1 cellular context compared by ENCODE assay signal in the genomic region with DNA sequence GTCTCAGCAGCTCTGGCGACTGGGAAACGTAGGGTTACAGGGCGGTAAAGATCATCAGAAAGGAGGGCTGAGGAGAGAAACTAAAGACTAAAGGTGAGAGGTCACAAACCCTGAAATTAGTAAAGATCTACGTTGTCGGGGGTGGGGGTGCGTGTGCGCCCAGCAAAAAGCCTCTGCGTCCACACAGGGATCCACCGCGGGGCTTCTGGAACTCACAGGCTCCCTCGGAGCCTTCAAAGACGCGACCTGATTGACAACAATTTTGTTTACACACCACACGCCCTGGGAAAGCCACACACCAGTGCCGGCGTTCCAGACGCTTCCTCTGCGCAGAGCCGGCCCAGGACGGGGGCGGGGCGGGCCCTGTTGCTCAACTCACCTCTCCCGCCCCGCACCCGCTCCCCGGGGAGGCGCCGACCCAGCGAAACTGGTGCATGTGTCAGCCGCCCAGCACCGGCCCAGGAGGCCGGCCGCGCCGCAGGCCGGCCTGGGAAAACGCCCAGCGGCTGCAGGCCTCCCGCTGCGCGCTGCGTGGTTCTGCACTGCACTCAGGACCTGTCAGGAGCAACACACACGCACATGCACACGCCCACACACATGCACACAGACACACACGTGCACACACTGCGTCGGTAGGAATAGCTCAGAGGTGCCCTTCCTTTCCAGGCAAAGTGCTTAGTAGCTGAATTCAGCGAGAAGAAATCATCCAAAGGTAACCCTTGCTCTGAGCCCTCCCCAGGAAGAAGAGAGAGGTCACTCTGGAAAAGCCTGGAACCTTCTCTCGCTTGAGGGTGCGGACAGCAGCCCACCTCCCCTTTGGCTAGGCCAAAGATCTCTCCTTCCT.
A peak's percentile ranks its signal among the peaks of the same experiment; 100 is the strongest.
TF ChIP-seq lines count a peak whose summit lies in the region.

No MANE protein-coding gene starts in this region.

TF ChIP-seq in K562, 482 proteins besides CTCF, POLR2A, EP300 and RAD21 (continued from another document and continues in another):
- TF ChIP-seq, protein P1, sequence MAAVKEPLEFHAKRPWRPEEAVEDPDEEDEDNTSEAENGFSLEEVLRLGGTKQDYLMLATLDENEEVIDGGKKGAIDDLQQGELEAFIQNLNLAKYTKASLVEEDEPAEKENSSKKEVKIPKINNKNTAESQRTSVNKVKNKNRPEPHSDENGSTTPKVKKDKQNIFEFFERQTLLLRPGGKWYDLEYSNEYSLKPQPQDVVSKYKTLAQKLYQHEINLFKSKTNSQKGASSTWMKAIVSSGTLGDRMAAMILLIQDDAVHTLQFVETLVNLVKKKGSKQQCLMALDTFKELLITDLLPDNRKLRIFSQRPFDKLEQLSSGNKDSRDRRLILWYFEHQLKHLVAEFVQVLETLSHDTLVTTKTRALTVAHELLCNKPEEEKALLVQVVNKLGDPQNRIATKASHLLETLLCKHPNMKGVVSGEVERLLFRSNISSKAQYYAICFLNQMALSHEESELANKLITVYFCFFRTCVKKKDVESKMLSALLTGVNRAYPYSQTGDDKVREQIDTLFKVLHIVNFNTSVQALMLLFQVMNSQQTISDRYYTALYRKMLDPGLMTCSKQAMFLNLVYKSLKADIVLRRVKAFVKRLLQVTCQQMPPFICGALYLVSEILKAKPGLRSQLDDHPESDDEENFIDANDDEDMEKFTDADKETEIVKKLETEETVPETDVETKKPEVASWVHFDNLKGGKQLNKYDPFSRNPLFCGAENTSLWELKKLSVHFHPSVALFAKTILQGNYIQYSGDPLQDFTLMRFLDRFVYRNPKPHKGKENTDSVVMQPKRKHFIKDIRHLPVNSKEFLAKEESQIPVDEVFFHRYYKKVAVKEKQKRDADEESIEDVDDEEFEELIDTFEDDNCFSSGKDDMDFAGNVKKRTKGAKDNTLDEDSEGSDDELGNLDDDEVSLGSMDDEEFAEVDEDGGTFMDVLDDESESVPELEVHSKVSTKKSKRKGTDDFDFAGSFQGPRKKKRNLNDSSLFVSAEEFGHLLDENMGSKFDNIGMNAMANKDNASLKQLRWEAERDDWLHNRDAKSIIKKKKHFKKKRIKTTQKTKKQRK (IDR thresholded peaks at IDR 0.05; ENCODE audit: borderline replicate concordance, low read depth, low read length) = no peak
- TF ChIP-seq ZHX1 (conservative IDR thresholded peaks at IDR 0.05; ENCODE audit: low read length) = no peak
- TF ChIP-seq, protein P2, sequence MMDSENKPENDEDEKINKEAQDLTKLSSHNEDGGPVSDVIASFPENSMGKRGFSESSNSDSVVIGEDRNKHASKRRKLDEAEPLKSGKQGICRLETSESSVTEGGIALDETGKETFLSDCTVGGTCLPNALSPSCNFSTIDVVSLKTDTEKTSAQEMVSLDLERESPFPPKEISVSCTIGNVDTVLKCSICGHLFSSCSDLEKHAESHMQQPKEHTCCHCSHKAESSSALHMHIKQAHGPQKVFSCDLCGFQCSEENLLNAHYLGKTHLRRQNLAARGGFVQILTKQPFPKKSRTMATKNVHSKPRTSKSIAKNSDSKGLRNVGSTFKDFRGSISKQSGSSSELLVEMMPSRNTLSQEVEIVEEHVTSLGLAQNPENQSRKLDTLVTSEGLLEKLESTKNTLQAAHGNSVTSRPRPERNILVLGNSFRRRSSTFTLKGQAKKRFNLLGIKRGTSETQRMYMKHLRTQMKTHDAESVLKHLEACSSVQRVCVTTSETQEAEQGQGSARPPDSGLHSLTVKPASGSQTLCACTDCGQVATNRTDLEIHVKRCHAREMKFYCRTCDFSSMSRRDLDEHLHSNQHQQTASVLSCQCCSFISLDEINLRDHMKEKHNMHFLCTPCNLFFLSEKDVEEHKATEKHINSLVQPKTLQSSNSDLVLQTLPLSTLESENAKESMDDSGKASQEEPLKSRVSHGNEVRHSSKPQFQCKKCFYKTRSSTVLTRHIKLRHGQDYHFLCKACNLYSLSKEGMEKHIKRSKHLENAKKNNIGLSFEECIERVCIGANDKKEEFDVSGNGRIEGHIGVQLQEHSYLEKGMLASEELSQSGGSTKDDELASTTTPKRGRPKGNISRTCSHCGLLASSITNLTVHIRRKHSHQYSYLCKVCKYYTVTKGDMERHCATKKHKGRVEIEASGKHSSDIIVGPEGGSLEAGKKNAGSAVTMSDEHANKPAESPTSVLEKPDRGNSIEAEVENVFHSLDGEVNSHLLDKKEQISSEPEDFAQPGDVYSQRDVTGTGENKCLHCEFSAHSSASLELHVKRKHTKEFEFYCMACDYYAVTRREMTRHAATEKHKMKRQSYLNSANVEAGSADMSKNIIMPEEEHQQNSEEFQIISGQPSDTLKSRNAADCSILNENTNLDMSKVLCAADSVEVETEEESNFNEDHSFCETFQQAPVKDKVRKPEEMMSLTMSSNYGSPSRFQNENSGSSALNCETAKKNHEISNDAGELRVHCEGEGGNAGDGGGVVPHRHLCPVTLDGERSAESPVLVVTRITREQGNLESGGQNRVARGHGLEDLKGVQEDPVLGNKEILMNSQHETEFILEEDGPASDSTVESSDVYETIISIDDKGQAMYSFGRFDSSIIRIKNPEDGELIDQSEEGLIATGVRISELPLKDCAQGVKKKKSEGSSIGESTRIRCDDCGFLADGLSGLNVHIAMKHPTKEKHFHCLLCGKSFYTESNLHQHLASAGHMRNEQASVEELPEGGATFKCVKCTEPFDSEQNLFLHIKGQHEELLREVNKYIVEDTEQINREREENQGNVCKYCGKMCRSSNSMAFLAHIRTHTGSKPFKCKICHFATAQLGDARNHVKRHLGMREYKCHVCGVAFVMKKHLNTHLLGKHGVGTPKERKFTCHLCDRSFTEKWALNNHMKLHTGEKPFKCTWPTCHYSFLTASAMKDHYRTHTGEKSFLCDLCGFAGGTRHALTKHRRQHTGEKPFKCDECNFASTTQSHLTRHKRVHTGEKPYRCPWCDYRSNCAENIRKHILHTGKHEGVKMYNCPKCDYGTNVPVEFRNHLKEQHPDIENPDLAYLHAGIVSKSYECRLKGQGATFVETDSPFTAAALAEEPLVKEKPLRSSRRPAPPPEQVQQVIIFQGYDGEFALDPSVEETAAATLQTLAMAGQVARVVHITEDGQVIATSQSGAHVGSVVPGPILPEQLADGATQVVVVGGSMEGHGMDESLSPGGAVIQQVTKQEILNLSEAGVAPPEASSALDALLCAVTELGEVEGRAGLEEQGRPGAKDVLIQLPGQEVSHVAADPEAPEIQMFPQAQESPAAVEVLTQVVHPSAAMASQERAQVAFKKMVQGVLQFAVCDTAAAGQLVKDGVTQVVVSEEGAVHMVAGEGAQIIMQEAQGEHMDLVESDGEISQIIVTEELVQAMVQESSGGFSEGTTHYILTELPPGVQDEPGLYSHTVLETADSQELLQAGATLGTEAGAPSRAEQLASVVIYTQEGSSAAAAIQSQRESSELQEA (IDR thresholded peaks at IDR 0.05; ENCODE audit: low read depth) = no peak
- TF ChIP-seq ZNF280A (IDR thresholded peaks at IDR 0.05; ENCODE audit: low read depth, partially characterized antibody) = no peak
- TF ChIP-seq HMGXB4 (CRISPR knock-in tag; IDR thresholded peaks at IDR 0.05) = no peak; the same call in 1 of the 2 replicates
- TF ChIP-seq JUNB (CRISPR knock-in tag; conservative IDR thresholded peaks at IDR 0.05) = no peak
- peak; percentile 20; the same call in 1 of the 2 replicates for TF ChIP-seq NFE2 (IDR thresholded peaks at IDR 0.05; ENCODE audit: low read depth)
- TF ChIP-seq ETV6 (IDR thresholded peaks at IDR 0.05; ENCODE audit: borderline replicate concordance in 1 of 2, low read depth in 2 of 2, low read length in 1 of 2) = 0 out of 4 replicates have a peak, but pooled peaks of 1 of the 2 experiments have one; percentile 13
- no peak for TF ChIP-seq ETV6 (CRISPR knock-in tag; IDR thresholded peaks at IDR 0.05; ENCODE audit: borderline replicate concordance)
- TF ChIP-seq, protein P3, sequence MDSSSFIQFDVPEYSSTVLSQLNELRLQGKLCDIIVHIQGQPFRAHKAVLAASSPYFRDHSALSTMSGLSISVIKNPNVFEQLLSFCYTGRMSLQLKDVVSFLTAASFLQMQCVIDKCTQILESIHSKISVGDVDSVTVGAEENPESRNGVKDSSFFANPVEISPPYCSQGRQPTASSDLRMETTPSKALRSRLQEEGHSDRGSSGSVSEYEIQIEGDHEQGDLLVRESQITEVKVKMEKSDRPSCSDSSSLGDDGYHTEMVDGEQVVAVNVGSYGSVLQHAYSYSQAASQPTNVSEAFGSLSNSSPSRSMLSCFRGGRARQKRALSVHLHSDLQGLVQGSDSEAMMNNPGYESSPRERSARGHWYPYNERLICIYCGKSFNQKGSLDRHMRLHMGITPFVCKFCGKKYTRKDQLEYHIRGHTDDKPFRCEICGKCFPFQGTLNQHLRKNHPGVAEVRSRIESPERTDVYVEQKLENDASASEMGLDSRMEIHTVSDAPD (CRISPR knock-in tag; IDR thresholded peaks at IDR 0.05) = no peak
- TF ChIP-seq, protein P4, sequence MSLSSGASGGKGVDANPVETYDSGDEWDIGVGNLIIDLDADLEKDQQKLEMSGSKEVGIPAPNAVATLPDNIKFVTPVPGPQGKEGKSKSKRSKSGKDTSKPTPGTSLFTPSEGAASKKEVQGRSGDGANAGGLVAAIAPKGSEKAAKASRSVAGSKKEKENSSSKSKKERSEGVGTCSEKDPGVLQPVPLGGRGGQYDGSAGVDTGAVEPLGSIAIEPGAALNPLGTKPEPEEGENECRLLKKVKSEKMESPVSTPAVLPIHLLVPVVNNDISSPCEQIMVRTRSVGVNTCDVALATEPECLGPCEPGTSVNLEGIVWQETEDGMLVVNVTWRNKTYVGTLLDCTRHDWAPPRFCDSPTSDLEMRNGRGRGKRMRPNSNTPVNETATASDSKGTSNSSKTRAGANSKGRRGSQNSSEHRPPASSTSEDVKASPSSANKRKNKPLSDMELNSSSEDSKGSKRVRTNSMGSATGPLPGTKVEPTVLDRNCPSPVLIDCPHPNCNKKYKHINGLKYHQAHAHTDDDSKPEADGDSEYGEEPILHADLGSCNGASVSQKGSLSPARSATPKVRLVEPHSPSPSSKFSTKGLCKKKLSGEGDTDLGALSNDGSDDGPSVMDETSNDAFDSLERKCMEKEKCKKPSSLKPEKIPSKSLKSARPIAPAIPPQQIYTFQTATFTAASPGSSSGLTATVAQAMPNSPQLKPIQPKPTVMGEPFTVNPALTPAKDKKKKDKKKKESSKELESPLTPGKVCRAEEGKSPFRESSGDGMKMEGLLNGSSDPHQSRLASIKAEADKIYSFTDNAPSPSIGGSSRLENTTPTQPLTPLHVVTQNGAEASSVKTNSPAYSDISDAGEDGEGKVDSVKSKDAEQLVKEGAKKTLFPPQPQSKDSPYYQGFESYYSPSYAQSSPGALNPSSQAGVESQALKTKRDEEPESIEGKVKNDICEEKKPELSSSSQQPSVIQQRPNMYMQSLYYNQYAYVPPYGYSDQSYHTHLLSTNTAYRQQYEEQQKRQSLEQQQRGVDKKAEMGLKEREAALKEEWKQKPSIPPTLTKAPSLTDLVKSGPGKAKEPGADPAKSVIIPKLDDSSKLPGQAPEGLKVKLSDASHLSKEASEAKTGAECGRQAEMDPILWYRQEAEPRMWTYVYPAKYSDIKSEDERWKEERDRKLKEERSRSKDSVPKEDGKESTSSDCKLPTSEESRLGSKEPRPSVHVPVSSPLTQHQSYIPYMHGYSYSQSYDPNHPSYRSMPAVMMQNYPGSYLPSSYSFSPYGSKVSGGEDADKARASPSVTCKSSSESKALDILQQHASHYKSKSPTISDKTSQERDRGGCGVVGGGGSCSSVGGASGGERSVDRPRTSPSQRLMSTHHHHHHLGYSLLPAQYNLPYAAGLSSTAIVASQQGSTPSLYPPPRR (CRISPR knock-in tag; IDR thresholded peaks at IDR 0.05; ENCODE audit: borderline replicate concordance) = no peak
- peak; percentile 91 for TF ChIP-seq EGR1 (conservative IDR thresholded peaks at IDR 0.05)
- peak; percentile 87 for TF ChIP-seq ZNF766 (CRISPR knock-in tag; conservative IDR thresholded peaks at IDR 0.05)
